19 cellular contexts compared by ENCODE assay signal in the genomic region with DNA sequence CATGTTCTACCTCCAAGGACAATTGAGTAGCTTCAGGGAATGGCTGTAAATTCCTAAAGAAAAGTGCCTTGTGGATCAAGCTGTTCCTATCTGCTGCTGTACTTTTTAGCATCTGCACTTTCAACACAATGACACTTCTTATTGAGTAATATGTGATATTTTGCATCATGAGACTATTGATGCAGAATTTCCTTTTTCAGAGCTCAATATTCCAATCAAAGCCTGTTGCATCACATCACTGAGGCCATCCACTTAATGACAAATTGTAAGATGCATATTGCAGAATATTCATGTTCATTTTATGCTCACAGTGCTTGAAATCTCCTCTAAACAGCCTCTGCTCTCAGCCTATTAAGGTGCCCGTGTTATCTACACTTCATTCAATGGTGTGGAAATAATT. TPM values are rescaled to one million over a fixed set of nuclear protein-coding genes. Genes with fewer than 3 reads are reported as not detected.
DNase-seq lines count a peak whose midpoint lies in the region; ATAC-seq and TF ChIP-seq lines count a peak whose summit lies in the region.
"Had no signal": no experiment of that assay in that cellular context is flagged by ENCODE, and none has a peak within 500 bp of the region (broad histone marks: within the 10 kb centered on the region; RNA-seq: fewer than 3 reads in every experiment).

No MANE protein-coding gene starts in this region.

- CTCF ChIA-PET in CD8-positive, alpha-beta T cell (lab: Charles Lee) = interaction anchor here (1.0 to 11.1 kb wide), 5 partner anchors 8 to 179 kb away, joined by 3 to 94 read pairs (median 7); no protein-coding TSS in a partner anchor
- CTCF ChIA-PET in activated CD4-positive, alpha-beta memory T cell treated with anti-CD3 and anti-CD28 coated beads for 36 hours (lab: Charles Lee) = interaction anchor here (1.0 to 3.5 kb wide), 8 partner anchors 11 to 197 kb away, joined by 3 to 27 read pairs (median 5); a partner anchor contains a TSS

- intact Hi-C loops in CD8-positive, alpha-beta T cell (cut with DNase I, micrococcal nuclease) = no loop called here
- intact Hi-C loops in activated CD4-positive, alpha-beta memory T cell treated with anti-CD3 and anti-CD28 coated beads for 36 hours (cut with micrococcal nuclease) = no loop called here
- intact Hi-C loops in vagina (cut with DNase I) = no loop called here

- peaks cover 0 to 78% (median 4%) of the 10 kb centered on the region in 11 experiments; a peak in 14 of 22 replicates for H3K27me3 ChIP-seq in BLaER1 treated with 17β-estradiol and CSF1 and Interleukin-3, amounts not matched to agents 10 nM and 100 nM
- no peaks in the 10 kb centered on the region for H3K27me3 ChIP-seq in CD8-positive, alpha-beta T cell (ENCODE audit: insufficient read depth, low read length)
- no peaks in the 10 kb centered on the region for H3K27me3 ChIP-seq in Peyer's patch
- no peaks in the 10 kb centered on the region for H3K27me3 ChIP-seq in vagina

- H3K36me3 ChIP-seq in BLaER1 treated with 17β-estradiol and CSF1 and Interleukin-3, amounts not matched to agents 10 nM and 100 nM = no peaks in the 10 kb centered on the region
- no peaks in the 10 kb centered on the region for H3K36me3 ChIP-seq in CD8-positive, alpha-beta T cell (ENCODE audit: insufficient read depth, low read length)
- no peaks in the 10 kb centered on the region for H3K36me3 ChIP-seq in Peyer's patch
- H3K36me3 ChIP-seq in vagina = no peaks in the 10 kb centered on the region
- H3K36me3 ChIP-seq: pancreas, sigmoid colon, SJCRH30 had no signal

- no peak for ATAC-seq in CD8-positive, alpha-beta T cell
- ATAC-seq in naive B cell (ENCODE audit: low read depth in 2 of 2) = no peak
- ATAC-seq: HCT116, PC-3 had no signal

- TF ChIP-seq POLR2A in Peyer's patch (IDR thresholded peaks at IDR 0.05) = no peak
- no peak for TF ChIP-seq POLR2A in vagina (IDR thresholded peaks at IDR 0.05)

- POLR2A ChIA-PET in CD8-positive, alpha-beta T cell (lab: Charles Lee) = interaction anchor here (1.8 to 6.5 kb wide), 2 partner anchors 11 to 16 kb away, joined by 8 to 63 read pairs; no protein-coding TSS in a partner anchor
- POLR2A ChIA-PET in activated CD4-positive, alpha-beta memory T cell treated with anti-CD3 and anti-CD28 coated beads for 36 hours (lab: Charles Lee) = interaction anchor here (1.5 to 2.3 kb wide), 3 partner anchors 8 to 20 kb away, joined by 3 to 7 read pairs (median 6); no protein-coding TSS in a partner anchor

- TF ChIP-seq CTCF in CD8-positive, alpha-beta T cell (IDR thresholded peaks at IDR 0.05) = no peak
- TF ChIP-seq CTCF in Peyer's patch (IDR thresholded peaks at IDR 0.05) (no peak), vagina (IDR thresholded peaks at IDR 0.05) (no peak)

- H3K4me3 Mint-ChIP-seq in CD8-positive, alpha-beta T cell = peak overlapping the region; percentile 2
- no peak overlapping the region for H3K4me3 Mint-ChIP-seq in activated CD4-positive, alpha-beta memory T cell treated with anti-CD3 and anti-CD28 coated beads for 36 hours
- peak overlapping the region in 6 of 8 donors; percentile 28 to 86 (median 71) for H3K4me3 Mint-ChIP-seq in naive B cell

- no peak overlapping the region for H3K9ac ChIP-seq in BLaER1 treated with 17β-estradiol and CSF1 and Interleukin-3, amounts not matched to agents 10 nM and 100 nM

- DNase-seq in CD8-positive, alpha-beta T cell = no peak
- DNase-seq in activated CD4-positive, alpha-beta memory T cell treated with anti-CD3 and anti-CD28 coated beads for 36 hours = no peak
- no peak for DNase-seq in naive B cell
- DNase-seq in NK-92 (lab: John Stamatoyannopoulos, UW; ENCODE audit: unreplicated experiment) = no peak
- no peak for DNase-seq in Peyer's patch
- no peak for DNase-seq in vagina (ENCODE audit: extremely low spot score in 2 of 2)
- DNase-seq: activated CD4-positive, alpha-beta T cell treated with anti-CD3 and anti-CD28 coated beads, Interleukin-2, amount 50 U/mL, for 1 hour; GF-D8; head of caudate nucleus; KG1; NCI-H1105; NCI-H526 treated with DMSO at 0.1 percent for 48 hours; pancreas; PC-3; sigmoid colon; SJCRH30 had no signal

- H3K27me3 Mint-ChIP-seq in CD8-positive, alpha-beta T cell (ENCODE audit: low read depth) = no peaks in the 10 kb centered on the region
- no peaks in the 10 kb centered on the region for H3K27me3 Mint-ChIP-seq in activated CD4-positive, alpha-beta memory T cell treated with anti-CD3 and anti-CD28 coated beads for 36 hours
- peaks cover 13 to 16% (median 14%) of the 10 kb centered on the region in 3 donors for H3K27me3 Mint-ChIP-seq in naive B cell

- H3K9me3 ChIP-seq in BLaER1 treated with 17β-estradiol and CSF1 and Interleukin-3, amounts not matched to agents 10 nM and 100 nM (replicated peaks in 1 of 11) = peaks cover 0 to 14% (median 0%) of the 10 kb centered on the region in 11 experiments; a peak in 4 of 22 replicates
- no peaks in the 10 kb centered on the region for H3K9me3 ChIP-seq in CD8-positive, alpha-beta T cell (ENCODE audit: low read length)
- H3K9me3 ChIP-seq in Peyer's patch = no peaks in the 10 kb centered on the region
- H3K9me3 ChIP-seq in vagina = no peaks in the 10 kb centered on the region
- H3K9me3 ChIP-seq: pancreas, sigmoid colon, SJCRH30 had no signal

- H3K27ac ChIP-seq in BLaER1 treated with 17β-estradiol and CSF1 and Interleukin-3, amounts not matched to agents 10 nM and 100 nM = no peak overlapping the region
- H3K27ac ChIP-seq in CD8-positive, alpha-beta T cell (ENCODE audit: low read depth, low read length) = no peak overlapping the region
- H3K27ac ChIP-seq in Peyer's patch = peak overlapping the region in 1 of 4 donors; percentile 68
- H3K27ac ChIP-seq in vagina = no peak overlapping the region
- H3K27ac ChIP-seq: pancreas, sigmoid colon, SJCRH30 had no signal

- peak overlapping the region; percentile 97 for H3K27ac Mint-ChIP-seq in CD8-positive, alpha-beta T cell
- peak overlapping the region; percentile 88 for H3K27ac Mint-ChIP-seq in activated CD4-positive, alpha-beta memory T cell treated with anti-CD3 and anti-CD28 coated beads for 36 hours
- peak overlapping the region in 3 of 6 donors; percentile 61 to 97 (median 93) for H3K27ac Mint-ChIP-seq in naive B cell

- H3K4me1 ChIP-seq in BLaER1 treated with 17β-estradiol and CSF1 and Interleukin-3, amounts not matched to agents 10 nM and 100 nM = peaks cover 46 to 59% (median 52%) of the 10 kb centered on the region in 10 experiments
- peaks cover 84% of the 10 kb centered on the region for H3K4me1 ChIP-seq in CD8-positive, alpha-beta T cell (ENCODE audit: insufficient read depth, low read length)
- H3K4me1 ChIP-seq in Peyer's patch (peaks cover 0 to 15% (median 10%) of the 10 kb centered on the region in 4 donors), vagina (no peaks in the 10 kb centered on the region)
- H3K4me1 ChIP-seq: pancreas, sigmoid colon had no signal

- peaks cover 0 to 23% (median 0%) of the 10 kb centered on the region in 11 experiments; a peak in 4 of 22 replicates for H4K20me1 ChIP-seq in BLaER1 treated with 17β-estradiol and CSF1 and Interleukin-3, amounts not matched to agents 10 nM and 100 nM

- peaks cover 2% of the 10 kb centered on the region for H3K9me3 Mint-ChIP-seq in CD8-positive, alpha-beta T cell
- H3K9me3 Mint-ChIP-seq in activated CD4-positive, alpha-beta memory T cell treated with anti-CD3 and anti-CD28 coated beads for 36 hours = peaks cover 4% of the 10 kb centered on the region
- H3K9me3 Mint-ChIP-seq in naive B cell = peaks cover 0 to 10% (median 2%) of the 10 kb centered on the region in 7 donors

- peak overlapping the region; percentile 68 to 94 (median 76); a peak in 19 of 22 replicates for H3K4me2 ChIP-seq in BLaER1 treated with 17β-estradiol and CSF1 and Interleukin-3, amounts not matched to agents 10 nM and 100 nM

- no peak overlapping the region for H3K4me3 ChIP-seq in BLaER1 treated with 17β-estradiol and CSF1 and Interleukin-3, amounts not matched to agents 10 nM and 100 nM
- H3K4me3 ChIP-seq in CD8-positive, alpha-beta T cell (ENCODE audit: low read depth, low read length) = no peak overlapping the region
- H3K4me3 ChIP-seq in Peyer's patch (no peak overlapping the region), vagina (no peak overlapping the region)
- H3K4me3 ChIP-seq: pancreas, sigmoid colon, SJCRH30 had no signal

- no peaks in the 10 kb centered on the region for H3K36me3 Mint-ChIP-seq in CD8-positive, alpha-beta T cell
- no peaks in the 10 kb centered on the region for H3K36me3 Mint-ChIP-seq in activated CD4-positive, alpha-beta memory T cell treated with anti-CD3 and anti-CD28 coated beads for 36 hours
- H3K36me3 Mint-ChIP-seq in naive B cell = peaks cover 0 to 19% of the 10 kb centered on the region in 2 donors

- H3K4me1 Mint-ChIP-seq in CD8-positive, alpha-beta T cell (ENCODE audit: low read depth) = peaks cover 91% of the 10 kb centered on the region
- peaks cover 81% of the 10 kb centered on the region for H3K4me1 Mint-ChIP-seq in activated CD4-positive, alpha-beta memory T cell treated with anti-CD3 and anti-CD28 coated beads for 36 hours (ENCODE audit: low read depth)
- H3K4me1 Mint-ChIP-seq in naive B cell = peaks cover 60 to 72% (median 71%) of the 10 kb centered on the region in 3 donors

RNA-seq across cellular contexts. Expression of a gene that starts 9.1 kb away (rescaled TPM):
- 10 to 100 TPM; 59.9 to 62.4 TPM for total RNA-seq in CD8-positive, alpha-beta T cell
- total RNA-seq in activated CD4-positive, alpha-beta memory T cell treated with anti-CD3 and anti-CD28 coated beads for 36 hours = 10 to 100 TPM; 71.7 to 77.6 TPM
- 100 to 1,000 TPM in 5 of 6 donors, 10 to 100 TPM in 1; 79.3 to 166 (median 140) TPM for polyA plus RNA-seq in naive B cell (ENCODE audit: low read depth in 6 of 6)
- 10 to 100 TPM in 1 of 4 donors, 1 to 10 TPM in 3; 3.1 to 17.3 (median 6.5) TPM for total RNA-seq in Peyer's patch
- 5.6 TPM for total RNA-seq in vagina
- total RNA-seq: astrocyte, PC-3, SJCRH30 had no signal
